ENCODE assay signal across 16 cellular contexts in genomic region chr3:100973594-100973993, GRCh38.
"Had no signal": no experiment of that assay in that cellular context is flagged by ENCODE, and none has a peak within 500 bp of the region (broad histone marks: within the 10 kb centered on the region; RNA-seq: fewer than 3 reads in every experiment).

No MANE protein-coding gene starts in this region.

- H3K9me3 ChIP-seq: esophagus squamous epithelium, psoas muscle, right lobe of liver, thoracic aorta, transverse colon had no signal

- H3K27me3 ChIP-seq: esophagus squamous epithelium, heart left ventricle, right lobe of liver, transverse colon had no signal

- H3K36me3 ChIP-seq: esophagus squamous epithelium, heart left ventricle, right lobe of liver, thoracic aorta, transverse colon had no signal

- H3K4me3 ChIP-seq: esophagus squamous epithelium, heart left ventricle, psoas muscle, right lobe of liver, thoracic aorta, transverse colon had no signal

- ATAC-seq: heart left ventricle; left lobe of liver; psoas muscle; right lobe of liver; stimulated activated memory B cell treated with anti-CD40 and anti-IgM and Interleukin-4, amounts not matched to agents 10 μg/mL and 1 μg/mL and 100 μg/mL, for 72 hours had no signal

- H3K4me1 ChIP-seq: psoas muscle, right lobe of liver had no signal

- DNase-seq: effector memory CD4-positive, alpha-beta T cell; esophagus squamous epithelium; foreskin melanocyte; heart left ventricle; hippocampal formation; midbrain; naive B cell; occipital lobe; psoas muscle; retina; right lobe of liver; stimulated activated CD4-positive, alpha-beta T cell treated with anti-CD3 and anti-CD28 coated beads, Interleukin-4, amount 100 ng/mL, for 24 hours; transverse colon had no signal

- H3K27ac ChIP-seq: heart left ventricle, psoas muscle, right lobe of liver, thoracic aorta, transverse colon had no signal
